Comparison of ENCODE assay signal across 14 cellular contexts in genomic region chr21:32702702-32703101, GRCh38. TPM values are rescaled to one million over a fixed set of nuclear protein-coding genes. Genes with fewer than 3 reads are reported as not detected.
DNase-seq lines count a peak whose midpoint lies in the region; ATAC-seq, FAIRE-seq and TF ChIP-seq lines count a peak whose summit lies in the region.
"Had no signal": no experiment of that assay in that cellular context is flagged by ENCODE, and none has a peak within 500 bp of the region (broad histone marks: within the 10 kb centered on the region; RNA-seq: fewer than 3 reads in every experiment).

No MANE protein-coding gene starts in this region.

- no peaks in the 10 kb centered on the region for H3K9me3 Mint-ChIP-seq in CD8-positive, alpha-beta memory T cell
- no peaks in the 10 kb centered on the region for H3K9me3 Mint-ChIP-seq in Calu3 (ENCODE audit: low read depth, unreplicated experiment)
- H3K9me3 Mint-ChIP-seq: activated naive CD8-positive, alpha-beta T cell treated with anti-CD3 and anti-CD28 coated beads for 36 hours had no signal

- CTCF ChIA-PET in CD8-positive, alpha-beta memory T cell (lab: Charles Lee): no interaction called here
- CTCF ChIA-PET in Calu3 (lab: Charles Lee): no interaction called here

- H3K4me1 ChIP-seq in CD8-positive, alpha-beta memory T cell (ENCODE audit: insufficient read depth, low read length): no peaks in the 10 kb centered on the region
- peaks cover 8% of the 10 kb centered on the region for H3K4me1 ChIP-seq in keratinocyte (ENCODE audit: control insufficient read depth, extremely low read depth, insufficient read depth, low read length)

- H3K9me3 ChIP-seq in CD8-positive, alpha-beta memory T cell (ENCODE audit: low read length): no peaks in the 10 kb centered on the region
- H3K9me3 ChIP-seq in keratinocyte (ENCODE audit: control insufficient read depth, low read depth, low read length): no peaks in the 10 kb centered on the region

- no peaks in the 10 kb centered on the region for H4K20me1 ChIP-seq in keratinocyte (ENCODE audit: control insufficient read depth, extremely low read depth, insufficient read depth, low read length)

- H3K27ac Mint-ChIP-seq in CD8-positive, alpha-beta memory T cell: peak overlapping the region in 5 of 8 donors; percentile 9 to 66 (median 55)
- no peak overlapping the region for H3K27ac Mint-ChIP-seq in Calu3 (ENCODE audit: unreplicated experiment)
- H3K27ac Mint-ChIP-seq: activated naive CD8-positive, alpha-beta T cell treated with anti-CD3 and anti-CD28 coated beads for 36 hours had no signal

- ATAC-seq in GM19351 (IDR thresholded peaks at IDR 0.05; ENCODE audit: unreplicated experiment): no peak
- ATAC-seq: HepG2 had no signal

- intact Hi-C loops in Calu3 (cut with micrococcal nuclease; ENCODE audit: unreplicated experiment): no loop called here
- intact Hi-C loops in posterior vena cava (cut with DNase I): loop anchor here in 1 of 2 donors (10.0 kb wide), 1 partner anchor 1412 kb away; no protein-coding TSS in a partner anchor

- BruUV-seq in Calu3 (replicated peaks; lab: Mats Ljungman, UMichigan): no TSS peak

- H3K36me3 ChIP-seq in CD8-positive, alpha-beta memory T cell (ENCODE audit: insufficient read depth, low read length): peaks cover 14% of the 10 kb centered on the region
- H3K36me3 ChIP-seq in keratinocyte (ENCODE audit: control insufficient read depth in 2 of 2, extremely low read depth in 1 of 2, insufficient read depth in 2 of 2, low read length in 2 of 2): no peaks in the 10 kb centered on the region

- H2AFZ ChIP-seq in keratinocyte (ENCODE audit: control insufficient read depth, low read length): peak overlapping the region; percentile 11

- FAIRE-seq in HTR-8/SVneo (lab: Jason Lieb, UNC): no peak
- FAIRE-seq in keratinocyte (lab: Jason Lieb, UNC): peak; percentile 36
- FAIRE-seq: HepG2, urothelium cell line had no signal

- dilution Hi-C loops in keratinocyte (cut with MboI; ENCODE audit: extremely low pct_ligation_motif_present, low sequenced_read_pairs): no loop called here

- TF ChIP-seq CTCF in VCaP (conservative IDR thresholded peaks at IDR 0.05) (no peak), keratinocyte (optimal IDR thresholded peaks at IDR 0.05 in 1 of 3, IDR thresholded peaks at IDR 0.05 in 1 of 3, conservative IDR thresholded peaks at IDR 0.05 in 1 of 3; ENCODE audit: extremely low read depth in 1 of 3, insufficient read depth in 2 of 3, low read length in 3 of 3) (no peak), Calu3 (IDR thresholded peaks at IDR 0.05; ENCODE audit: unreplicated experiment) (no peak)

- peaks cover 25 to 38% (median 32%) of the 10 kb centered on the region in 3 donors for H3K4me1 Mint-ChIP-seq in CD8-positive, alpha-beta memory T cell
- peaks cover 9% of the 10 kb centered on the region for H3K4me1 Mint-ChIP-seq in Calu3 (ENCODE audit: low read depth, unreplicated experiment)

- peak overlapping the region; percentile 67 for H3K4me2 ChIP-seq in keratinocyte (ENCODE audit: control insufficient read depth, extremely low read depth, insufficient read depth, low read depth, low read length)

- H3K9ac ChIP-seq in keratinocyte (ENCODE audit: control insufficient read depth, extremely low read depth, insufficient read depth, low read length): no peak overlapping the region

- H3K79me2 ChIP-seq in keratinocyte (ENCODE audit: control insufficient read depth, insufficient read depth, low read length): no peaks in the 10 kb centered on the region

- no peak overlapping the region for H3K27ac ChIP-seq in CD8-positive, alpha-beta memory T cell (ENCODE audit: low read depth, low read length)
- H3K27ac ChIP-seq in VCaP (peak overlapping the region; percentile 23), keratinocyte (ENCODE audit: control insufficient read depth, insufficient read depth, low read length) (peak overlapping the region; percentile 10)

- H3K27me3 Mint-ChIP-seq in CD8-positive, alpha-beta memory T cell: no peaks in the 10 kb centered on the region
- no peaks in the 10 kb centered on the region for H3K27me3 Mint-ChIP-seq in Calu3 (ENCODE audit: unreplicated experiment)
- H3K27me3 Mint-ChIP-seq: activated naive CD8-positive, alpha-beta T cell treated with anti-CD3 and anti-CD28 coated beads for 36 hours had no signal

- H3K4me3 ChIP-seq in CD8-positive, alpha-beta memory T cell (ENCODE audit: low read length): no peak overlapping the region
- no peak overlapping the region for H3K4me3 ChIP-seq in keratinocyte (ENCODE audit: control insufficient read depth in 2 of 3, extremely low read depth in 1 of 3, insufficient read depth in 2 of 3, low read depth in 1 of 3, low read length in 3 of 3)

- H3K36me3 Mint-ChIP-seq in CD8-positive, alpha-beta memory T cell: peaks cover 0 to 46% (median 14%) of the 10 kb centered on the region in 3 donors
- no peaks in the 10 kb centered on the region for H3K36me3 Mint-ChIP-seq in Calu3 (ENCODE audit: insufficient read depth, unreplicated experiment)

- POLR2A ChIA-PET in CD8-positive, alpha-beta memory T cell (lab: Charles Lee): no interaction called here

- no peaks in the 10 kb centered on the region for H3K9me1 ChIP-seq in keratinocyte (ENCODE audit: control insufficient read depth, extremely low read depth, insufficient read depth, low read length)

- H3K4me3 Mint-ChIP-seq in CD8-positive, alpha-beta memory T cell: no peak overlapping the region
- H3K4me3 Mint-ChIP-seq in Calu3 (ENCODE audit: low read depth, unreplicated experiment): no peak overlapping the region
- H3K4me3 Mint-ChIP-seq: activated naive CD8-positive, alpha-beta T cell treated with anti-CD3 and anti-CD28 coated beads for 36 hours had no signal

- DNase-seq in CD8-positive, alpha-beta memory T cell: no peak
- DNase-seq in HTR-8/SVneo (ENCODE audit: insufficient read length, low spot score) (peak; percentile 18), keratinocyte (ENCODE audit: low read depth, low spot score) (no peak), T1000 (lab: John Stamatoyannopoulos, UW) (no peak), Calu3 (no peak), posterior vena cava (ENCODE audit: low spot score) (no peak)
- DNase-seq: activated CD4-positive, alpha-beta T cell treated with anti-CD3 and anti-CD28 coated beads, Interleukin-2, amount 50 U/mL, for 4 hours; activated naive CD8-positive, alpha-beta T cell treated with anti-CD3 and anti-CD28 coated beads for 36 hours; DND-41; NCI-H446 treated with DMSO at 0.1 percent for 48 hours had no signal

- H3K27me3 ChIP-seq in CD8-positive, alpha-beta memory T cell (ENCODE audit: insufficient read depth, low read length, poor library complexity, severe bottlenecking): no peaks in the 10 kb centered on the region
- no peaks in the 10 kb centered on the region for H3K27me3 ChIP-seq in keratinocyte (ENCODE audit: control insufficient read depth, extremely low read depth, insufficient read depth, low read length)

RNA-seq across cellular contexts. Expression of gene SYNJ1, which starts 25.1 kb away (rescaled TPM):
- 10 to 100 TPM; 11.4 to 14.4 TPM for total RNA-seq in CD8-positive, alpha-beta memory T cell
- 3.4 TPM for polyA plus RNA-seq in CD8-positive, alpha-beta memory T cell
- polyA plus RNA-seq in keratinocyte: 2.3 to 4.9 TPM (median 3.6 TPM) in 3 replicates
- 6.5 TPM for polyA plus RNA-seq in keratinocyte (2011; ENCODE audit: low read depth)
- 3.4 and 4.9 TPM in 2 replicates for polyA plus RNA-seq in keratinocyte (2011; cell fraction: cytosol; rRNA removed)
- 10.1 and 12.7 TPM in 2 replicates for polyA plus RNA-seq in keratinocyte (2011; cell fraction: nucleus; rRNA removed)
- polyA plus RNA-seq in keratinocyte (2012; ENCODE audit: low replicate concordance): 3.5 and 3.6 TPM in 2 replicates
- polyA minus RNA-seq in keratinocyte: 1.4 to 12.1 TPM (median 7.1 TPM) in 3 replicates
- 2.3 TPM for polyA minus RNA-seq in keratinocyte (2011; cell fraction: cytosol; rRNA and poly(A)+ RNA removed)
- 6.8 and 13.9 TPM in 2 replicates for polyA minus RNA-seq in keratinocyte (2011; cell fraction: nucleus; rRNA and poly(A)+ RNA removed)
- total RNA-seq in Calu3 (2022): 10.2 and 10.5 TPM in 2 replicates
- total RNA-seq in posterior vena cava: 10 to 100 TPM; 15.1 to 18.9 TPM
